In genomic region chr19:2609389-2610116, GRCh38 we compare ENCODE assay signal across 15 cellular contexts.
A peak's percentile ranks its signal among the peaks of the same experiment; 100 is the strongest.
DNase-seq lines count a peak whose midpoint lies in the region; ATAC-seq and TF ChIP-seq lines count a peak whose summit lies in the region.
"Had no signal": no experiment of that assay in that cellular context is flagged by ENCODE, and none has a peak within 500 bp of the region (broad histone marks: within the 10 kb centered on the region; RNA-seq: fewer than 3 reads in every experiment).

No MANE protein-coding gene starts in this region.

- no peaks in the 10 kb centered on the region for H4K20me1 ChIP-seq in osteoblast (ENCODE audit: insufficient read depth, low read length)

- TF ChIP-seq CTCF in GM06990 (IDR thresholded peaks at IDR 0.05; ENCODE audit: insufficient read depth, low read length, poor library complexity, severe bottlenecking): no peak
- no peak for TF ChIP-seq CTCF in osteoblast (IDR thresholded peaks at IDR 0.05; ENCODE audit: extremely low read depth, low read depth, low read length)
- no peak for TF ChIP-seq CTCF in Calu3 (IDR thresholded peaks at IDR 0.05; ENCODE audit: unreplicated experiment)

- H3K4me1 Mint-ChIP-seq in activated T-helper 1 cell treated with anti-CD3 and anti-CD28 coated beads, Interleukin-12 subunit alpha, Interleukin-12 subunit beta, Interleukin-2, Interleukin-4 antibody, amounts not matched to agents 30 ng/mL and 10 ng/mL and 1 ng/mL, durations not matched to agents 14 hours and 24 hours and 36 hours (ENCODE audit: low read depth): peaks cover 38% of the 10 kb centered on the region
- peaks cover 16 to 44% (median 35%) of the 10 kb centered on the region in 7 donors for H3K4me1 Mint-ChIP-seq in naive thymus-derived CD4-positive, alpha-beta T cell
- H3K4me1 Mint-ChIP-seq in Calu3 (ENCODE audit: low read depth, unreplicated experiment): no peaks in the 10 kb centered on the region

- H3K36me3 Mint-ChIP-seq in activated T-helper 1 cell treated with anti-CD3 and anti-CD28 coated beads, Interleukin-12 subunit alpha, Interleukin-12 subunit beta, Interleukin-2, Interleukin-4 antibody, amounts not matched to agents 30 ng/mL and 10 ng/mL and 1 ng/mL, durations not matched to agents 14 hours and 24 hours and 36 hours (ENCODE audit: low read depth): peaks cover 2% of the 10 kb centered on the region
- H3K36me3 Mint-ChIP-seq in naive thymus-derived CD4-positive, alpha-beta T cell: peaks cover 0 to 5% (median 0%) of the 10 kb centered on the region in 5 donors
- no peaks in the 10 kb centered on the region for H3K36me3 Mint-ChIP-seq in Calu3 (ENCODE audit: insufficient read depth, unreplicated experiment)

- peak; percentile 38 for TF ChIP-seq POLR2A in GM18526 (IDR thresholded peaks at IDR 0.05; ENCODE audit: extremely low read depth, insufficient read length)

- H3K4me2 ChIP-seq in osteoblast (ENCODE audit: insufficient read depth, low read length): no peak overlapping the region

- BruUV-seq in Calu3 (replicated peaks; lab: Mats Ljungman, UMichigan): no TSS peak

- H3K4me3 ChIP-seq in GM06990 (replicated peaks; ENCODE audit: low read depth, low read length): peak overlapping the region; percentile 64
- H3K4me3 ChIP-seq in naive thymus-derived CD4-positive, alpha-beta T cell (ENCODE audit: low read length): no peak overlapping the region
- H3K4me3 ChIP-seq in osteoblast (ENCODE audit: insufficient read depth, low read length): no peak overlapping the region
- H3K4me3 ChIP-seq: adrenal gland, coronary artery, GM23248 had no signal

- no peak overlapping the region for H2AFZ ChIP-seq in osteoblast (ENCODE audit: low read length)
- H2AFZ ChIP-seq: GM23248 had no signal

- no peak for ATAC-seq in naive thymus-derived CD4-positive, alpha-beta T cell
- ATAC-seq in HG02678 (IDR thresholded peaks at IDR 0.05; ENCODE audit: unreplicated experiment): no peak
- ATAC-seq: PC-3 had no signal

- no peak overlapping the region for H3K27ac Mint-ChIP-seq in activated T-helper 1 cell treated with anti-CD3 and anti-CD28 coated beads, Interleukin-12 subunit alpha, Interleukin-12 subunit beta, Interleukin-2, Interleukin-4 antibody, amounts not matched to agents 30 ng/mL and 10 ng/mL and 1 ng/mL, durations not matched to agents 14 hours and 24 hours and 36 hours
- H3K27ac Mint-ChIP-seq in naive thymus-derived CD4-positive, alpha-beta T cell: peak overlapping the region in 2 of 9 donors; percentile 20 to 29
- no peak overlapping the region for H3K27ac Mint-ChIP-seq in Calu3 (ENCODE audit: unreplicated experiment)

- intact Hi-C loops in activated T-helper 1 cell treated with anti-CD3 and anti-CD28 coated beads, Interleukin-12 subunit alpha, Interleukin-12 subunit beta, Interleukin-2, Interleukin-4 antibody, amounts not matched to agents 30 ng/mL and 10 ng/mL and 1 ng/mL, durations not matched to agents 14 hours and 24 hours and 36 hours (cut with micrococcal nuclease): loop anchor here (2.0 to 10.0 kb wide), 4 partner anchors 31 to 455 kb away; partner anchors contain the start of gene AP3D1
- intact Hi-C loops in naive thymus-derived CD4-positive, alpha-beta T cell (cut with micrococcal nuclease): loop anchor here (2.0 to 10.0 kb wide), 5 partner anchors 47 to 373 kb away; partner anchors contain the start of genes PLEKHJ1 (in 2 of the 2) and SF3A2 (in 2 of the 2)
- intact Hi-C loops in Calu3 (cut with micrococcal nuclease; ENCODE audit: unreplicated experiment): loop anchor here (5.0 kb wide), 1 partner anchor 67 kb away; no protein-coding TSS in a partner anchor

- peaks cover 17 to 23% of the 10 kb centered on the region in 2 donors for H3K4me1 ChIP-seq in naive thymus-derived CD4-positive, alpha-beta T cell (ENCODE audit: control insufficient read depth in 2 of 2, insufficient read depth in 2 of 2, low read length in 2 of 2)
- H3K4me1 ChIP-seq in osteoblast (ENCODE audit: insufficient read depth, low read length): no peaks in the 10 kb centered on the region

- POLR2A ChIA-PET in naive thymus-derived CD4-positive, alpha-beta T cell (lab: Charles Lee): interaction anchor here (0.6 to 16.4 kb wide), 7 partner anchors 8 to 857 kb away, joined by 3 to 415 read pairs (median 8); partner anchors contain the start of gene GADD45B

- no peaks in the 10 kb centered on the region for H3K9me3 ChIP-seq in naive thymus-derived CD4-positive, alpha-beta T cell (ENCODE audit: control insufficient read depth in 2 of 3, low read length in 3 of 3)
- no peaks in the 10 kb centered on the region for H3K9me3 ChIP-seq in osteoblast (ENCODE audit: low read depth, low read length)
- H3K9me3 ChIP-seq: adrenal gland had no signal

- peaks cover 12% of the 10 kb centered on the region for H3K27me3 Mint-ChIP-seq in activated T-helper 1 cell treated with anti-CD3 and anti-CD28 coated beads, Interleukin-12 subunit alpha, Interleukin-12 subunit beta, Interleukin-2, Interleukin-4 antibody, amounts not matched to agents 30 ng/mL and 10 ng/mL and 1 ng/mL, durations not matched to agents 14 hours and 24 hours and 36 hours (ENCODE audit: insufficient read depth)
- H3K27me3 Mint-ChIP-seq in naive thymus-derived CD4-positive, alpha-beta T cell: peaks cover 0 to 26% (median 0%) of the 10 kb centered on the region in 5 donors
- no peaks in the 10 kb centered on the region for H3K27me3 Mint-ChIP-seq in Calu3 (ENCODE audit: unreplicated experiment)

- H3K79me2 ChIP-seq in osteoblast (ENCODE audit: insufficient read depth, low read length): no peaks in the 10 kb centered on the region

- CTCF ChIA-PET in naive thymus-derived CD4-positive, alpha-beta T cell (lab: Charles Lee): interaction anchor here (0.8 to 7.9 kb wide), 10 partner anchors 9 to 139 kb away, joined by 3 to 78 read pairs (median 4); partner anchors contain the start of gene GADD45B
- CTCF ChIA-PET in Calu3 (lab: Charles Lee): interaction anchor here (1.3 kb wide), 1 partner anchor 140 kb away, joined by 3 read pairs; no protein-coding TSS in a partner anchor

- DNase-seq in GM06990 (ENCODE audit: extremely low read depth, insufficient read length) (peak; percentile 77), osteoblast (ENCODE audit: insufficient read length, low spot score, missing footprints) (no peak), Calu3 (no peak)
- DNase-seq in activated T-helper 1 cell treated with anti-CD3 and anti-CD28 coated beads, Interleukin-12 subunit alpha, Interleukin-12 subunit beta, Interleukin-2, Interleukin-4 antibody, amounts not matched to agents 30 ng/mL and 10 ng/mL and 1 ng/mL, durations not matched to agents 14 hours and 24 hours and 36 hours (ENCODE audit: low spot score): no peak
- DNase-seq in naive thymus-derived CD4-positive, alpha-beta T cell: no peak
- DNase-seq: activated CD8-positive, alpha-beta memory T cell treated with anti-CD3 and anti-CD28 coated beads for 24 hours; GM23248; NCI-H2171 treated with DMSO at 0.1 percent for 48 hours; PC-3; retina; T1000 had no signal

- H3K4me3 Mint-ChIP-seq in activated T-helper 1 cell treated with anti-CD3 and anti-CD28 coated beads, Interleukin-12 subunit alpha, Interleukin-12 subunit beta, Interleukin-2, Interleukin-4 antibody, amounts not matched to agents 30 ng/mL and 10 ng/mL and 1 ng/mL, durations not matched to agents 14 hours and 24 hours and 36 hours: peak overlapping the region; percentile 66
- peak overlapping the region in 8 of 10 donors; percentile 24 to 84 (median 56) for H3K4me3 Mint-ChIP-seq in naive thymus-derived CD4-positive, alpha-beta T cell
- no peak overlapping the region for H3K4me3 Mint-ChIP-seq in Calu3 (ENCODE audit: low read depth, unreplicated experiment)

- H3K36me3 ChIP-seq in GM06990 (ENCODE audit: control insufficient read depth, insufficient read depth, low read length) (no peaks in the 10 kb centered on the region; the same call in 1 of the 2 replicates), osteoblast (ENCODE audit: insufficient read depth, low read length) (no peaks in the 10 kb centered on the region)
- no peaks in the 10 kb centered on the region for H3K36me3 ChIP-seq in naive thymus-derived CD4-positive, alpha-beta T cell (ENCODE audit: control insufficient read depth in 2 of 3, insufficient read depth in 3 of 3, low read length in 3 of 3)
- H3K36me3 ChIP-seq: adrenal gland had no signal

- peaks cover 2% of the 10 kb centered on the region for H3K9me3 Mint-ChIP-seq in activated T-helper 1 cell treated with anti-CD3 and anti-CD28 coated beads, Interleukin-12 subunit alpha, Interleukin-12 subunit beta, Interleukin-2, Interleukin-4 antibody, amounts not matched to agents 30 ng/mL and 10 ng/mL and 1 ng/mL, durations not matched to agents 14 hours and 24 hours and 36 hours
- peaks cover 0 to 4% (median 0%) of the 10 kb centered on the region in 11 donors for H3K9me3 Mint-ChIP-seq in naive thymus-derived CD4-positive, alpha-beta T cell
- no peaks in the 10 kb centered on the region for H3K9me3 Mint-ChIP-seq in Calu3 (ENCODE audit: low read depth, unreplicated experiment)

- H3K27me3 ChIP-seq in GM06990 (replicated peaks; ENCODE audit: control insufficient read depth, insufficient read depth, low read length): no peaks in the 10 kb centered on the region
- H3K27me3 ChIP-seq in naive thymus-derived CD4-positive, alpha-beta T cell (ENCODE audit: control insufficient read depth in 2 of 2, insufficient read depth in 2 of 2, low read length in 2 of 2): no peaks in the 10 kb centered on the region
- no peaks in the 10 kb centered on the region for H3K27me3 ChIP-seq in osteoblast (ENCODE audit: insufficient read depth, low read length)
- H3K27me3 ChIP-seq: adrenal gland had no signal

- no peak overlapping the region for H3K27ac ChIP-seq in naive thymus-derived CD4-positive, alpha-beta T cell (ENCODE audit: low read depth, low read length)
- H3K27ac ChIP-seq in osteoblast (ENCODE audit: low read depth, low read length): no peak overlapping the region
- H3K27ac ChIP-seq: adrenal gland had no signal
